In genomic region chr3:13137808-13138565, GRCh38 we compare ENCODE assay signal across 14 cellular contexts.
"Had no signal": no experiment of that assay in that cellular context is flagged by ENCODE, and none has a peak within 500 bp of the region (broad histone marks: within the 10 kb centered on the region; RNA-seq: fewer than 3 reads in every experiment).

No MANE protein-coding gene starts in this region.

- H3K36me3 ChIP-seq: adrenal gland, tibial nerve had no signal

- H3K9me3 ChIP-seq: adrenal gland, tibial nerve had no signal

- H3K4me3 ChIP-seq: adrenal gland, hepatocyte, SK-N-MC, tibial nerve had no signal

- H3K27ac ChIP-seq: adrenal gland, hepatocyte, SK-N-MC, tibial nerve had no signal

- ATAC-seq: activated CD4-positive, alpha-beta T cell treated with anti-CD3 and anti-CD28 coated beads for 36 hours; activated T-helper 17 cell treated with anti-CD3 and anti-CD28 coated beads, Interleukin-2, amount 50 U/mL, for 72 hours; effector memory CD8-positive, alpha-beta T cell; T-cell had no signal

- FAIRE-seq: small intestine had no signal

- H3K4me1 ChIP-seq: tibial nerve had no signal

- DNase-seq: activated CD4-positive, alpha-beta memory T cell treated with anti-CD3 and anti-CD28 coated beads, Interleukin-2, amount 10 ng/mL, durations not matched to agents 7 days and 5 days; activated CD4-positive, alpha-beta T cell treated with anti-CD3 and anti-CD28 coated beads for 36 hours; activated naive CD4-positive, alpha-beta T cell treated with anti-CD3 and anti-CD28 coated beads for 36 hours; adrenal gland; caudate nucleus; effector memory CD8-positive, alpha-beta T cell; mammary epithelial cell; small intestine; T1000 had no signal
